11 cellular contexts compared by ENCODE assay signal in the genomic region with DNA sequence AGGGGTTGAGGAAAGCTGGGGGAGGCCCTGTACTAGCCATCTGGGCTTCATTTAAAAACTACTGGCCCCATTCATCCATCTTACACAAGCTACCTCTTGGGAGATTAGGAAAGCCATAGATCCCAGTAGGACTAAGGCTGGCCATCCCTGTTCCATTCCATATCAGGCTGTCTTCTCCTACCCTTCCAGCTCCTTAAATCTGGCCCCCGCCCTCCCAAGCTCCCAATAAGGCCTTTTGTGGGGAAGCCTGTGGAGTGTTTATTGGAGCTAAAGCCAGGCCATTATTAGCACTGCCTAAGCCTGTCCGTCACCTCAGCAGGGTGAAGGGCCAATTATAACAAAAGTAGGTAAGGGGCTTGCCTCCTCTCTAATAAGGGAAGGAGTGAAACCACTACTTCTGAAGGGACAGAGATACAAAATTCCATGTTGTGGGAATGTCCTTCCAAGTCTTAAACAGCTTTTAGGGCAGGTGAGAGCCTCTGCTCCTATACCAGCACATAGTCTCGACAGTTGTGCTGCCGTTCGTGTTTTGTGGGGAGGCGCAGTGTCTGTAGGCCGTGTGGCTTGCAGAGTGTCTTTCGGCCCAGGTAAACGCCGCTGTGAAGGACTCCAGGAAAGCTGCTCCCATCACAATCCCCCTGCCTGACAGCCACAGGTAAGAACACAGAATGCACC. TPM values are rescaled to one million over a fixed set of nuclear protein-coding genes. Genes with fewer than 3 reads are reported as not detected.
DNase-seq lines count a peak whose midpoint lies in the region; ATAC-seq, FAIRE-seq and TF ChIP-seq lines count a peak whose summit lies in the region.
"Had no signal": no experiment of that assay in that cellular context is flagged by ENCODE, and none has a peak within 500 bp of the region (broad histone marks: within the 10 kb centered on the region; RNA-seq: fewer than 3 reads in every experiment).

No MANE protein-coding gene starts in this region.

- H3K27ac ChIP-seq in A549, result no peak overlapping the region
- peak overlapping the region; percentile 100 for H3K27ac ChIP-seq in breast epithelium

- peaks cover 4 to 42% of the 10 kb centered on the region in 2 donors for H3K36me3 Mint-ChIP-seq in naive B cell

- no peak for TF ChIP-seq POLR2A in A549 (IDR thresholded peaks at IDR 0.05; ENCODE audit: low read length)
- TF ChIP-seq POLR2A in GM19193 (IDR thresholded peaks at IDR 0.05; ENCODE audit: extremely low read depth, insufficient read depth, insufficient read length), result peak; percentile 40
- TF ChIP-seq POLR2A in breast epithelium (IDR thresholded peaks at IDR 0.05), result no peak

- 93% methylated on average over 10 of the region's 10 CpGs for WGBS in A549 (ENCODE audit: missing lambda C conversion rate)

- CTCF ChIA-PET in A549 (lab: Yijun Ruan, JAX), result interaction anchor here (0.6 to 10.2 kb wide), 14 partner anchors 10 to 1876 kb away, joined by 3 to 98 read pairs (median 4); a partner anchor contains a TSS

- POLR2A ChIA-PET in A549 (lab: Yijun Ruan, JAX), result interaction anchor here (0.7 to 1.2 kb wide), 3 partner anchors 10 to 39 kb away, joined by 3 to 4 read pairs (median 4); a partner anchor contains a TSS

- peaks cover 5% of the 10 kb centered on the region for H3K36me3 ChIP-seq in breast epithelium

- H3K4me3 Mint-ChIP-seq in naive B cell, result peak overlapping the region in 4 of 8 donors; percentile 16 to 90 (median 34)

- intact Hi-C loops in breast epithelium (cut with DNase I; ENCODE audit: low total_unique reads), result no loop called here

- no peak for TF ChIP-seq EP300 in A549 (IDR thresholded peaks at IDR 0.05)

- FAIRE-seq in A549 (lab: Jason Lieb, UNC), result no peak

- H3K4me2 ChIP-seq in A549, result peak overlapping the region; percentile 94; the same call in 1 of the 3 replicates

- no peaks in the 10 kb centered on the region for H3K27me3 ChIP-seq in breast epithelium
- H3K27me3 ChIP-seq: body of pancreas had no signal

- H3K27ac Mint-ChIP-seq in naive B cell, result peak overlapping the region in 4 of 6 donors; percentile 47 to 98 (median 82)

- no peak for TF ChIP-seq RAD21 in A549 (conservative IDR thresholded peaks at IDR 0.05 in 1 of 2, IDR thresholded peaks at IDR 0.05 in 1 of 2)

- H3K9me3 ChIP-seq in A549, result no peaks in the 10 kb centered on the region
- no peaks in the 10 kb centered on the region for H3K9me3 ChIP-seq in breast epithelium
- H3K9me3 ChIP-seq: body of pancreas had no signal

- H3K9me3 Mint-ChIP-seq in naive B cell, result no peaks in the 10 kb centered on the region

- TF ChIP-seq CTCF in A549 (IDR thresholded peaks at IDR 0.05) (no peak), breast epithelium (IDR thresholded peaks at IDR 0.05) (no peak)

- H3K4me3 ChIP-seq in A549 (no peak overlapping the region), breast epithelium (peak overlapping the region in 2 of 3 donors; percentile 94 to 97)
- H3K4me3 ChIP-seq: body of pancreas had no signal

- H3K4me1 Mint-ChIP-seq in naive B cell, result peaks cover 39 to 42% (median 42%) of the 10 kb centered on the region in 3 donors

- peaks cover 33% of the 10 kb centered on the region for H3K4me1 ChIP-seq in A549
- H3K4me1 ChIP-seq in breast epithelium, result peaks cover 4 to 25% of the 10 kb centered on the region in 2 donors

- no peaks in the 10 kb centered on the region for H3K27me3 Mint-ChIP-seq in naive B cell

- DNase-seq in A549 (ENCODE audit: low read depth in 1 of 2, low spot score in 1 of 2) (no peak), breast epithelium (ENCODE audit: low spot score in 2 of 2) (no peak), naive B cell (no peak), NCI-H2081 treated with DMSO at 0.1 percent for 48 hours (lab: John Stamatoyannopoulos, UW) (no peak)
- DNase-seq in effector CD4-positive, alpha-beta T cell, result no peak
- DNase-seq: body of pancreas, DMS79, NCI-H146 had no signal

- no peak for ATAC-seq in A549
- no peak for ATAC-seq in naive B cell (ENCODE audit: low read depth in 2 of 2)
- no peak for ATAC-seq in HG03354 (IDR thresholded peaks at IDR 0.05; ENCODE audit: poor library complexity, severe bottlenecking, unreplicated experiment)
- ATAC-seq in GM21381 (IDR thresholded peaks at IDR 0.05; ENCODE audit: unreplicated experiment), result no peak
- ATAC-seq: body of pancreas had no signal

TF ChIP-seq in A549, 52 proteins besides CTCF, POLR2A, EP300 and RAD21:
- TF ChIP-seq RARB (CRISPR knock-in tag; IDR thresholded peaks at IDR 0.05), result no peak
- no peak for TF ChIP-seq JUNB (IDR thresholded peaks at IDR 0.05)
- TF ChIP-seq, protein P1, sequence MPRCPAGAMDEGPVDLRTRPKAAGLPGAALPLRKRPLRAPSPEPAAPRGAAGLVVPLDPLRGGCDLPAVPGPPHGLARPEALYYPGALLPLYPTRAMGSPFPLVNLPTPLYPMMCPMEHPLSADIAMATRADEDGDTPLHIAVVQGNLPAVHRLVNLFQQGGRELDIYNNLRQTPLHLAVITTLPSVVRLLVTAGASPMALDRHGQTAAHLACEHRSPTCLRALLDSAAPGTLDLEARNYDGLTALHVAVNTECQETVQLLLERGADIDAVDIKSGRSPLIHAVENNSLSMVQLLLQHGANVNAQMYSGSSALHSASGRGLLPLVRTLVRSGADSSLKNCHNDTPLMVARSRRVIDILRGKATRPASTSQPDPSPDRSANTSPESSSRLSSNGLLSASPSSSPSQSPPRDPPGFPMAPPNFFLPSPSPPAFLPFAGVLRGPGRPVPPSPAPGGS (IDR thresholded peaks at IDR 0.05), result 0 out of 3 replicates have a peak, but pooled peaks have one; percentile 29
- peak in 1 of 2 experiments; percentile 19; a peak in 1 of 5 replicates for TF ChIP-seq JUN (IDR thresholded peaks at IDR 0.05)
- peak; percentile 27; the same call in 1 of the 2 replicates for TF ChIP-seq HOXA7 (CRISPR knock-in tag; IDR thresholded peaks at IDR 0.05)
- no peak for TF ChIP-seq HOXB5 (CRISPR knock-in tag; IDR thresholded peaks at IDR 0.05)

RNA-seq across cellular contexts. Expression of a gene that starts 3.7 kb away (rescaled TPM):
- polyA plus RNA-seq in A549 (2011; rRNA removed) (2,280 and 2,307 TPM in 2 replicates), A549 (2017; fragmentation: RNase III; extraction: RNeasy Plus Mini Kit Qiagen cat#74134 plus additional on column Dnase treatment) (3,268 to 3,485 TPM (median 3,270 TPM) in 3 replicates), naive B cell (ENCODE audit: low read depth in 6 of 6) (1,000 to 10,000 TPM; 1,680 to 2,679 (median 1,914) TPM)
- 3,071 and 4,505 TPM in 2 replicates for polyA plus RNA-seq in A549 (2012; cell fraction: cytosol; rRNA removed)
- 1,396 and 2,143 TPM in 2 replicates for polyA plus RNA-seq in A549 (2012; cell fraction: nucleus; rRNA removed)
- polyA minus RNA-seq in A549 (2011; rRNA and poly(A)+ RNA removed), result 519 and 631 TPM in 2 replicates
- 1,000 to 10,000 TPM; 1,725 to 2,481 (median 1,981) TPM for total RNA-seq in breast epithelium

RNA-seq across cellular contexts. Expression of a gene that starts 9.4 kb away (rescaled TPM):
- polyA plus RNA-seq in A549 (2011; rRNA removed) (48.2 and 67.0 TPM in 2 replicates), A549 (2017; fragmentation: RNase III; extraction: RNeasy Plus Mini Kit Qiagen cat#74134 plus additional on column Dnase treatment) (68.6 to 92.7 TPM (median 83.9 TPM) in 3 replicates), naive B cell (ENCODE audit: low read depth in 6 of 6) (10 to 100 TPM; 14.2 to 35.1 (median 20.2) TPM)
- 63.4 and 78.3 TPM in 2 replicates for polyA plus RNA-seq in A549 (2012; cell fraction: cytosol; rRNA removed)
- polyA plus RNA-seq in A549 (2012; cell fraction: nucleus; rRNA removed), result 30.2 and 41.3 TPM in 2 replicates
- polyA minus RNA-seq in A549 (2011; rRNA and poly(A)+ RNA removed), result 21.6 and 24.3 TPM in 2 replicates
- total RNA-seq in breast epithelium, result 10 to 100 TPM; 29.6 to 52.8 (median 43.2) TPM

RNA-seq across cellular contexts. Expression of a gene that starts 27.5 kb away (rescaled TPM):
- polyA plus RNA-seq in A549 (2011; rRNA removed) (83.9 and 109 TPM in 2 replicates), A549 (2017; fragmentation: RNase III; extraction: RNeasy Plus Mini Kit Qiagen cat#74134 plus additional on column Dnase treatment) (48.9 to 57.1 TPM (median 51.9 TPM) in 3 replicates), naive B cell (ENCODE audit: low read depth in 6 of 6) (100 to 1,000 TPM in 1 of 6 donors, 10 to 100 TPM in 5; 33.3 to 112 (median 64.8) TPM)
- 38.0 and 45.4 TPM in 2 replicates for polyA plus RNA-seq in A549 (2012; cell fraction: cytosol; rRNA removed)
- 95.2 and 106 TPM in 2 replicates for polyA plus RNA-seq in A549 (2012; cell fraction: nucleus; rRNA removed)
- polyA minus RNA-seq in A549 (2011; rRNA and poly(A)+ RNA removed), result 107 and 130 TPM in 2 replicates
- 100 to 1,000 TPM; 105 to 114 (median 106) TPM for total RNA-seq in breast epithelium

RNA-seq across cellular contexts. Expression of a gene that starts 33.7 kb away (rescaled TPM):
- polyA plus RNA-seq in A549 (2011; rRNA removed), result 72.4 and 91.6 TPM in 2 replicates
- polyA plus RNA-seq in A549 (2012; cell fraction: cytosol; rRNA removed), result 54.6 and 74.3 TPM in 2 replicates
- polyA plus RNA-seq in A549 (2012; cell fraction: nucleus; rRNA removed), result 246 and 261 TPM in 2 replicates
- 51.4 to 54.2 TPM (median 51.6 TPM) in 3 replicates for polyA plus RNA-seq in A549 (2017; fragmentation: RNase III; extraction: RNeasy Plus Mini Kit Qiagen cat#74134 plus additional on column Dnase treatment)
- 190 and 196 TPM in 2 replicates for polyA minus RNA-seq in A549 (2011; rRNA and poly(A)+ RNA removed)
- 100 to 1,000 TPM; 132 to 243 (median 146) TPM for total RNA-seq in breast epithelium
- 100 to 1,000 TPM; 145 to 293 (median 196) TPM for polyA plus RNA-seq in naive B cell (ENCODE audit: low read depth in 6 of 6)

RNA-seq across cellular contexts. Expression of a gene that starts 43.7 kb away (rescaled TPM):
- 2.1 and 2.7 TPM in 2 replicates for polyA plus RNA-seq in A549 (2011; rRNA removed)
- 1.0 and 1.1 TPM in 2 replicates for polyA plus RNA-seq in A549 (2012; cell fraction: cytosol; rRNA removed)
- polyA plus RNA-seq in A549 (2012; cell fraction: nucleus; rRNA removed), result 1.5 and 1.9 TPM in 2 replicates
- 2.3 to 3.2 TPM (median 2.7 TPM) in 3 replicates for polyA plus RNA-seq in A549 (2017; fragmentation: RNase III; extraction: RNeasy Plus Mini Kit Qiagen cat#74134 plus additional on column Dnase treatment)
- polyA minus RNA-seq in A549 (2011; rRNA and poly(A)+ RNA removed), result 11.1 TPM in 2 replicates
- total RNA-seq in breast epithelium, result 1 to 10 TPM; 3.6 to 4.8 (median 4.7) TPM
- polyA plus RNA-seq in naive B cell (ENCODE audit: low read depth in 6 of 6), result 1 to 10 TPM; 1.0 to 7.8 (median 3.4) TPM

Comparison
In these comparisons a context has a peak if more than half of its experiments do, and no peak if none do; other contexts are left out.
1. H3K27ac ChIP-seq: peak in breast epithelium (2 of 2); none in A549 (0 of 2).